In the genomic region with DNA sequence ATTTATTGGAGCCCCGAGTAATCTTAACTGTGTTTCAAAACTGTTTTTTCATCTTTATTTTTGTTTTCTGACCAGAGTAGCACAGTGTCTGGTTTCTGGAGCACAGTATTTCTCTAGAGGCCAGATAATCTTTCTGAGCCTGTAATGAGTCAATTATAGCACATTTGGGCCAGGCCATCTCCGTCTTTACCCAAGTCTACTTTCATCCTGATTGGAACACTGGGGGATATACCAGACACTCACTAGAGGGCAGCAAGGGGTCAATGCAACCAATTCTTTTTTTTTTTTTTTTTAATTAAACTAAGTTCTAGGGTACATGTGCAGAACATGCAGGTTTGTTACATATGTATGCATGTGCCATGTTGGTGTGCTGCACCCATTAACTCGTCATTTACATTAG, we compare ENCODE assay signal across 9 cellular contexts.
A peak's percentile ranks its signal among the peaks of the same experiment; 100 is the strongest.
DNase-seq lines count a peak whose midpoint lies in the region; ATAC-seq and TF ChIP-seq lines count a peak whose summit lies in the region.
"Had no signal": no experiment of that assay in that cellular context is flagged by ENCODE, and none has a peak within 500 bp of the region (broad histone marks: within the 10 kb centered on the region; RNA-seq: fewer than 3 reads in every experiment).

No MANE protein-coding gene starts in this region.

- no peaks in the 10 kb centered on the region for H3K27me3 ChIP-seq in MG63

- ATAC-seq in HG02798 (IDR thresholded peaks at IDR 0.05; ENCODE audit: poor library complexity, unreplicated experiment) (peak; percentile 68), WTC11 (peak; percentile 90), GM19452 (IDR thresholded peaks at IDR 0.05; ENCODE audit: unreplicated experiment) (no peak), HG02678 (IDR thresholded peaks at IDR 0.05; ENCODE audit: unreplicated experiment) (no peak)
- ATAC-seq: stimulated activated effector memory CD8-positive, alpha-beta T cell treated with anti-CD3 and anti-CD28 coated beads, Interleukin-12 subunit alpha, Interleukin-12 subunit beta, amount 100 ng/mL, for 72 hours had no signal

- no peaks in the 10 kb centered on the region for H3K9me3 ChIP-seq in MG63

- CTCF ChIA-PET in WTC11 (lab: Charles Lee): no interaction called here

- no peaks in the 10 kb centered on the region for H3K36me3 ChIP-seq in MG63

- no peak overlapping the region for H3K27ac Mint-ChIP-seq in WTC11
- H3K27ac Mint-ChIP-seq: stimulated activated effector memory CD8-positive, alpha-beta T cell treated with anti-CD3 and anti-CD28 coated beads, Interleukin-12 subunit alpha, Interleukin-12 subunit beta, amount 100 ng/mL, for 72 hours had no signal

- H3K4me1 Mint-ChIP-seq in WTC11: peaks cover 22% of the 10 kb centered on the region
- H3K4me1 Mint-ChIP-seq: stimulated activated effector memory CD8-positive, alpha-beta T cell treated with anti-CD3 and anti-CD28 coated beads, Interleukin-12 subunit alpha, Interleukin-12 subunit beta, amount 100 ng/mL, for 72 hours had no signal

- no peak overlapping the region for H3K4me3 ChIP-seq in MG63

- no peaks in the 10 kb centered on the region for H3K9me3 Mint-ChIP-seq in WTC11

- no peaks in the 10 kb centered on the region for H3K27me3 Mint-ChIP-seq in WTC11 (ENCODE audit: low read depth)

- POLR2A ChIA-PET in WTC11 (lab: Charles Lee): no interaction called here

- peak; percentile 56 for DNase-seq in D341Med (ENCODE audit: low spot score)
- DNase-seq in WTC11 (ENCODE audit: low spot score): peak; percentile 16
- peak; percentile 57 for DNase-seq in kidney tubule cell (ENCODE audit: low spot score)
- no peak for DNase-seq in superior temporal gyrus (ENCODE audit: extremely low spot score)
- no peak for DNase-seq in MG63

- TF ChIP-seq CTCF in WTC11 (IDR thresholded peaks at IDR 0.05): no peak; the same call in 1 of the 2 replicates

- no peak overlapping the region for H3K4me3 Mint-ChIP-seq in WTC11
- H3K4me3 Mint-ChIP-seq: stimulated activated effector memory CD8-positive, alpha-beta T cell treated with anti-CD3 and anti-CD28 coated beads, Interleukin-12 subunit alpha, Interleukin-12 subunit beta, amount 100 ng/mL, for 72 hours had no signal

- no peaks in the 10 kb centered on the region for H3K36me3 Mint-ChIP-seq in WTC11
- H3K36me3 Mint-ChIP-seq: stimulated activated effector memory CD8-positive, alpha-beta T cell treated with anti-CD3 and anti-CD28 coated beads, Interleukin-12 subunit alpha, Interleukin-12 subunit beta, amount 100 ng/mL, for 72 hours had no signal

TF ChIP-seq in WTC11, 78 proteins besides CTCF, POLR2A, EP300 and RAD21 (continues in another document):
- TF ChIP-seq AR (CRISPR knock-in tag; IDR thresholded peaks at IDR 0.05): no peak
- TF ChIP-seq, protein P1, sequence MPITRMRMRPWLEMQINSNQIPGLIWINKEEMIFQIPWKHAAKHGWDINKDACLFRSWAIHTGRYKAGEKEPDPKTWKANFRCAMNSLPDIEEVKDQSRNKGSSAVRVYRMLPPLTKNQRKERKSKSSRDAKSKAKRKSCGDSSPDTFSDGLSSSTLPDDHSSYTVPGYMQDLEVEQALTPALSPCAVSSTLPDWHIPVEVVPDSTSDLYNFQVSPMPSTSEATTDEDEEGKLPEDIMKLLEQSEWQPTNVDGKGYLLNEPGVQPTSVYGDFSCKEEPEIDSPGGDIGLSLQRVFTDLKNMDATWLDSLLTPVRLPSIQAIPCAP (CRISPR knock-in tag; IDR thresholded peaks at IDR 0.05): no peak
- TF ChIP-seq, protein P2, sequence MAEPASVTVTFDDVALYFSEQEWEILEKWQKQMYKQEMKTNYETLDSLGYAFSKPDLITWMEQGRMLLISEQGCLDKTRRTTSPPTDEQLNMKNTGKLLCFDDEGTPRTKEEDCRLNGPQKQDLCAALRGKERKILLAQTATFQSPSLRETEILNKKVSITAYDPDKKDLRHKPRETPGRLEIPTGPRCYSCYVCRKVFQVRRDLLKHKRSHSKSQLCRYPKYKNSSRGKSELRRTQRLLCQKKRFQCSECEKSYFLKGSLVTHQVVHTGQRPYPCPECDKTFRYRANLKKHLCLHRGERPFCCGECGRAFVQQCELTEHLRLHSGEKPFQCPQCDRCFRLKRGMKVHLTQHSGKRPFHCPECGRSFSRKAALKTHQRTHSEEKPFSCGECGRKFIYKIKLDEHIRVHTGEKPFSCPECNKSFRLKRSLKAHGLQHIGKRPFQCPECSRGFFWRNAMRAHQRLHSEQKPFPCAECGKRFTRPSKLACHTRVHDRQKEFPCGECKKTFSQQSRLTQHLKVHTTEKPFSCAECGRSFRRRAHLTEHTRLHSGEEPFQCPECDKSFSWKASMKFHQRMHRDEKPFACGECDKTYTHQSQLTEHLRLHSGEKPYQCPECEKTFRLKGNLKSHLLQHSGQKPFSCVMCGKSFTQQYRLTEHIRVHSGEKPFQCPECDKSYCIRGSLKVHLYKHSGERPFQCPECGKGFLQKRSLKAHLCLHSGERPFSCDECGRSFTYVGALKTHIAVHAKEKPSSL (CRISPR knock-in tag; conservative IDR thresholded peaks at IDR 0.05): no peak
- TF ChIP-seq ZNF232 (CRISPR knock-in tag; IDR thresholded peaks at IDR 0.05): no peak
- TF ChIP-seq FOXP1 (CRISPR knock-in tag; IDR thresholded peaks at IDR 0.05; ENCODE audit: borderline replicate concordance): no peak
- TF ChIP-seq, protein P3, sequence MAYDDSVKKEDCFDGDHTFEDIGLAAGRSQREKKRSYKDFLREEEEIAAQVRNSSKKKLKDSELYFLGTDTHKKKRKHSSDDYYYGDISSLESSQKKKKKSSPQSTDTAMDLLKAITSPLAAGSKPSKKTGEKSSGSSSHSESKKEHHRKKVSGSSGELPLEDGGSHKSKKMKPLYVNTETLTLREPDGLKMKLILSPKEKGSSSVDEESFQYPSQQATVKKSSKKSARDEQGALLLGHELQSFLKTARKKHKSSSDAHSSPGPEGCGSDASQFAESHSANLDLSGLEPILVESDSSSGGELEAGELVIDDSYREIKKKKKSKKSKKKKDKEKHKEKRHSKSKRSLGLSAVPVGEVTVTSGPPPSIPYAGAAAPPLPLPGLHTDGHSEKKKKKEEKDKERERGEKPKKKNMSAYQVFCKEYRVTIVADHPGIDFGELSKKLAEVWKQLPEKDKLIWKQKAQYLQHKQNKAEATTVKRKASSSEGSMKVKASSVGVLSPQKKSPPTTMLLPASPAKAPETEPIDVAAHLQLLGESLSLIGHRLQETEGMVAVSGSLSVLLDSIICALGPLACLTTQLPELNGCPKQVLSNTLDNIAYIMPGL (CRISPR knock-in tag; IDR thresholded peaks at IDR 0.05): no peak
- TF ChIP-seq MXD4 (CRISPR knock-in tag; IDR thresholded peaks at IDR 0.05; ENCODE audit: borderline replicate concordance): no peak
- TF ChIP-seq, protein P4, sequence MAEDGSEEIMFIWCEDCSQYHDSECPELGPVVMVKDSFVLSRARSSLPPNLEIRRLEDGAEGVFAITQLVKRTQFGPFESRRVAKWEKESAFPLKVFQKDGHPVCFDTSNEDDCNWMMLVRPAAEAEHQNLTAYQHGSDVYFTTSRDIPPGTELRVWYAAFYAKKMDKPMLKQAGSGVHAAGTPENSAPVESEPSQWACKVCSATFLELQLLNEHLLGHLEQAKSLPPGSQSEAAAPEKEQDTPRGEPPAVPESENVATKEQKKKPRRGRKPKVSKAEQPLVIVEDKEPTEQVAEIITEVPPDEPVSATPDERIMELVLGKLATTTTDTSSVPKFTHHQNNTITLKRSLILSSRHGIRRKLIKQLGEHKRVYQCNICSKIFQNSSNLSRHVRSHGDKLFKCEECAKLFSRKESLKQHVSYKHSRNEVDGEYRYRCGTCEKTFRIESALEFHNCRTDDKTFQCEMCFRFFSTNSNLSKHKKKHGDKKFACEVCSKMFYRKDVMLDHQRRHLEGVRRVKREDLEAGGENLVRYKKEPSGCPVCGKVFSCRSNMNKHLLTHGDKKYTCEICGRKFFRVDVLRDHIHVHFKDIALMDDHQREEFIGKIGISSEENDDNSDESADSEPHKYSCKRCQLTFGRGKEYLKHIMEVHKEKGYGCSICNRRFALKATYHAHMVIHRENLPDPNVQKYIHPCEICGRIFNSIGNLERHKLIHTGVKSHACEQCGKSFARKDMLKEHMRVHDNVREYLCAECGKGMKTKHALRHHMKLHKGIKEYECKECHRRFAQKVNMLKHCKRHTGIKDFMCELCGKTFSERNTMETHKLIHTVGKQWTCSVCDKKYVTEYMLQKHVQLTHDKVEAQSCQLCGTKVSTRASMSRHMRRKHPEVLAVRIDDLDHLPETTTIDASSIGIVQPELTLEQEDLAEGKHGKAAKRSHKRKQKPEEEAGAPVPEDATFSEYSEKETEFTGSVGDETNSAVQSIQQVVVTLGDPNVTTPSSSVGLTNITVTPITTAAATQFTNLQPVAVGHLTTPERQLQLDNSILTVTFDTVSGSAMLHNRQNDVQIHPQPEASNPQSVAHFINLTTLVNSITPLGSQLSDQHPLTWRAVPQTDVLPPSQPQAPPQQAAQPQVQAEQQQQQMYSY (CRISPR knock-in tag; IDR thresholded peaks at IDR 0.05): no peak

Comparison
In these comparisons a context has a peak if more than half of its experiments do, and no peak if none do; other contexts are left out.
1. DNase-seq: peak in D341Med (single experiment), WTC11 (single experiment) and kidney tubule cell (single experiment); none in superior temporal gyrus (single experiment) and MG63 (single experiment).
2. ATAC-seq: peak in HG02798 (single experiment) and WTC11 (single experiment); none in GM19452 (single experiment) and HG02678 (single experiment).